8 cellular contexts compared by ENCODE assay signal in genomic region chr4:76949293-76950051, GRCh38. TPM values are rescaled to one million over a fixed set of nuclear protein-coding genes. Genes with fewer than 3 reads are reported as not detected.
A peak's percentile ranks its signal among the peaks of the same experiment; 100 is the strongest.
DNase-seq lines count a peak whose midpoint lies in the region; ATAC-seq and TF ChIP-seq lines count a peak whose summit lies in the region.

Gene SEPTIN11 (plus strand): TSS chr4:76949752. CDS start chr4:76949904, 152 bp downstream.

- DNase-seq in DMS 273 (lab: John Stamatoyannopoulos, UW; ENCODE audit: unreplicated experiment) (peak; percentile 94), HuH-7.5 (ENCODE audit: low spot score) (peak; percentile 76), OCI-M1 (lab: John Stamatoyannopoulos, UW) (peak; percentile 92), activated T-cell treated with anti-CD3 and anti-CD28 coated beads for 4 hours (peak; percentile 70), epithelial cell of esophagus (ENCODE audit: low read depth) (peak; percentile 93), mucosa of gallbladder (ENCODE audit: low spot score) (peak; percentile 92)
- DNase-seq in stimulated activated CD8-positive, alpha-beta memory T cell treated with anti-CD3 and anti-CD28 coated beads, Interleukin-4, amount 100 ng/mL, for 24 hours (ENCODE audit: low read depth), result peak; percentile 76

- ATAC-seq in GM21528 (IDR thresholded peaks at IDR 0.05; ENCODE audit: low FRiP score, unreplicated experiment), result peak; percentile 74

- no peak for TF ChIP-seq CTCF in epithelial cell of esophagus (IDR thresholded peaks at IDR 0.05; ENCODE audit: insufficient read depth, low read depth, low read length, missing control alignments)

- H3K4me3 ChIP-seq in epithelial cell of esophagus (ENCODE audit: low read length), result peak within 1 kb of the TSS; percentile 81

RNA-seq across cellular contexts. Expression of gene SEPTIN11, which starts in this region (rescaled TPM):
- total RNA-seq in mucosa of gallbladder, result 64.0 TPM

Comparison
In these comparisons a context has a peak if more than half of its experiments do, and no peak if none do; other contexts are left out.
1. Peak in every context shown above with its lines: DNase-seq, ATAC-seq and H3K4me3 ChIP-seq.